In the genomic region with DNA sequence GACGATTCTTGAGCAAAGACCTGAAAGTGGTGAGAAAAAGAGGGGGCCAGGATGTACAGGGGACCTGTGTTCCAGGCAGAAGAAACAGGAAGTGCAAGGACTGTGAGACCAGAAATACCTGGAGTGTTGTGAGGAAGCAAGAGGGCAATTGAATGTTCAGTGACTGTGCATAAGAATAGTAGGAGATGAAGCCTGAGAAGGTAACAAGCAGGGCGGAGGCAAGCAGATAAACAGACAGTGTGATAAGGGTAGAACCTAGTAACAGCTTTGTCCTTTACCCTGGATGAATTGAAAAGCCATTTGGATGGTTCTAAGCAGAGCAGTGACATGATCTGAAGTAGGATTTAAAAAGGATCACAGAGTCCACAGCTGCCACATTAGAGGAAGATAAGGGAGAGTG, we compare ENCODE assay signal across 17 cellular contexts. TPM values are rescaled to one million over a fixed set of nuclear protein-coding genes. Genes with fewer than 3 reads are reported as not detected.
DNase-seq lines count a peak whose midpoint lies in the region; ATAC-seq, FAIRE-seq and TF ChIP-seq lines count a peak whose summit lies in the region.
"Had no signal": no experiment of that assay in that cellular context is flagged by ENCODE, and none has a peak within 500 bp of the region (broad histone marks: within the 10 kb centered on the region; RNA-seq: fewer than 3 reads in every experiment).

No MANE protein-coding gene starts in this region.

- peaks cover 32% of the 10 kb centered on the region for H3K27me3 Mint-ChIP-seq in activated naive CD8-positive, alpha-beta T cell treated with anti-CD3 and anti-CD28 coated beads, Interleukin-2, amount 50 U/mL, for 24 hours
- peaks cover 27% of the 10 kb centered on the region for H3K27me3 Mint-ChIP-seq in CD8-positive, alpha-beta T cell (ENCODE audit: low read depth)

- no peaks in the 10 kb centered on the region for H3K36me3 Mint-ChIP-seq in activated naive CD8-positive, alpha-beta T cell treated with anti-CD3 and anti-CD28 coated beads, Interleukin-2, amount 50 U/mL, for 24 hours (ENCODE audit: low read depth)
- no peaks in the 10 kb centered on the region for H3K36me3 Mint-ChIP-seq in CD8-positive, alpha-beta T cell

- H3K9me3 ChIP-seq in gastroesophageal sphincter = no peaks in the 10 kb centered on the region
- no peaks in the 10 kb centered on the region for H3K9me3 ChIP-seq in skeletal muscle satellite cell (replicated peaks; ENCODE audit: low read length)
- H3K9me3 ChIP-seq in CD8-positive, alpha-beta T cell (ENCODE audit: low read length) = no peaks in the 10 kb centered on the region
- H3K9me3 ChIP-seq in upper lobe of right lung = no peaks in the 10 kb centered on the region
- H3K9me3 ChIP-seq: MG63 had no signal

- no peak for DNase-seq in H54 (ENCODE audit: insufficient read length, low spot score)
- peak; percentile 49 for DNase-seq in RCC 7860 (ENCODE audit: low spot score)
- no peak for DNase-seq in activated naive CD8-positive, alpha-beta T cell treated with anti-CD3 and anti-CD28 coated beads, Interleukin-2, amount 50 U/mL, for 24 hours
- no peak for DNase-seq in UCSD-AML1 (lab: John Stamatoyannopoulos, UW; ENCODE audit: unreplicated experiment)
- DNase-seq in CD8-positive, alpha-beta T cell = no peak
- no peak for DNase-seq in upper lobe of right lung
- DNase-seq: activated CD4-positive, alpha-beta T cell treated with anti-CD3 and anti-CD28 coated beads for 1 hour; activated T-cell treated with anti-CD3 and anti-CD28 coated beads, Interleukin-2, amount 50 U/mL, for 1 hour; amniotic stem cell; left cardiac atrium; MG63; NCI-H2081 treated with DMSO at 0.1 percent for 48 hours had no signal

- H3K27ac ChIP-seq in gastroesophageal sphincter = peak overlapping the region; percentile 72 to 98 (median 86)
- H3K27ac ChIP-seq in CD8-positive, alpha-beta T cell (ENCODE audit: low read depth, low read length) = no peak overlapping the region
- H3K27ac ChIP-seq in upper lobe of right lung = no peak overlapping the region
- H3K27ac ChIP-seq: HL-60 had no signal

- peak overlapping the region; percentile 74 for H3K9ac ChIP-seq in skeletal muscle satellite cell (ENCODE audit: low read depth, low read length)

- H3K4me1 ChIP-seq in gastroesophageal sphincter = peaks cover 6 to 56% (median 10%) of the 10 kb centered on the region in 3 donors
- peaks cover 56% of the 10 kb centered on the region for H3K4me1 ChIP-seq in skeletal muscle satellite cell (ENCODE audit: control insufficient read depth, insufficient read depth, low read length)
- H3K4me1 ChIP-seq in CD8-positive, alpha-beta T cell (ENCODE audit: insufficient read depth, low read length) = no peaks in the 10 kb centered on the region
- peaks cover 10% of the 10 kb centered on the region for H3K4me1 ChIP-seq in upper lobe of right lung

- H3K4me3 ChIP-seq in gastroesophageal sphincter (no peak overlapping the region), skeletal muscle satellite cell (ENCODE audit: low read length) (peak overlapping the region; percentile 40), upper lobe of right lung (no peak overlapping the region)
- no peak overlapping the region for H3K4me3 ChIP-seq in CD8-positive, alpha-beta T cell (ENCODE audit: low read depth, low read length)
- H3K4me3 ChIP-seq: MG63 had no signal

- POLR2A ChIA-PET in CD8-positive, alpha-beta T cell (lab: Charles Lee) = no interaction called here

- ATAC-seq in gastroesophageal sphincter (no peak), upper lobe of right lung (no peak)
- ATAC-seq in activated naive CD8-positive, alpha-beta T cell treated with anti-CD3 and anti-CD28 coated beads, Interleukin-2, amount 50 U/mL, for 24 hours = no peak
- no peak for ATAC-seq in CD8-positive, alpha-beta T cell

- no peaks in the 10 kb centered on the region for H3K36me3 ChIP-seq in gastroesophageal sphincter
- H3K36me3 ChIP-seq in skeletal muscle satellite cell (ENCODE audit: insufficient read depth, low read length) = no peaks in the 10 kb centered on the region
- no peaks in the 10 kb centered on the region for H3K36me3 ChIP-seq in CD8-positive, alpha-beta T cell (ENCODE audit: insufficient read depth, low read length)
- no peaks in the 10 kb centered on the region for H3K36me3 ChIP-seq in upper lobe of right lung

- H3K9me3 Mint-ChIP-seq in activated naive CD8-positive, alpha-beta T cell treated with anti-CD3 and anti-CD28 coated beads, Interleukin-2, amount 50 U/mL, for 24 hours = peaks cover 4% of the 10 kb centered on the region
- no peaks in the 10 kb centered on the region for H3K9me3 Mint-ChIP-seq in CD8-positive, alpha-beta T cell

- H3K27me3 ChIP-seq in gastroesophageal sphincter (no peaks in the 10 kb centered on the region), skeletal muscle satellite cell (ENCODE audit: control insufficient read depth, insufficient read depth, low read length) (no peaks in the 10 kb centered on the region), upper lobe of right lung (no peaks in the 10 kb centered on the region)
- peaks cover 9% of the 10 kb centered on the region for H3K27me3 ChIP-seq in CD8-positive, alpha-beta T cell (ENCODE audit: insufficient read depth, low read length)
- H3K27me3 ChIP-seq: MG63 had no signal

- FAIRE-seq in H54 (lab: Jason Lieb, UNC) (peak; percentile 36), RCC 7860 (lab: Jason Lieb, UNC) (no peak)

- H3K4me3 Mint-ChIP-seq in activated naive CD8-positive, alpha-beta T cell treated with anti-CD3 and anti-CD28 coated beads, Interleukin-2, amount 50 U/mL, for 24 hours = no peak overlapping the region
- H3K4me3 Mint-ChIP-seq in CD8-positive, alpha-beta T cell = no peak overlapping the region
- H3K4me3 Mint-ChIP-seq: neural crest cell had no signal

- CTCF ChIA-PET in CD8-positive, alpha-beta T cell (lab: Charles Lee) = no interaction called here

- TF ChIP-seq EP300 in gastroesophageal sphincter (IDR thresholded peaks at IDR 0.05) = no peak

- 34 to 95% methylated on average over 2 of the region's 2 CpGs for WGBS in gastroesophageal sphincter (ENCODE audit: low coverage in 1 of 2), 2 donors

- TF ChIP-seq POLR2A in H54 (IDR thresholded peaks at IDR 0.05; ENCODE audit: low read depth, low read length) (no peak), gastroesophageal sphincter (IDR thresholded peaks at IDR 0.05) (no peak)

- TF ChIP-seq CTCF in gastroesophageal sphincter (IDR thresholded peaks at IDR 0.05) = no peak
- no peak for TF ChIP-seq CTCF in CD8-positive, alpha-beta T cell (IDR thresholded peaks at IDR 0.05)
- TF ChIP-seq CTCF in upper lobe of right lung (IDR thresholded peaks at IDR 0.05) = no peak

- H3K4me2 ChIP-seq in skeletal muscle satellite cell (ENCODE audit: low read length) = peak overlapping the region; percentile 64

- intact Hi-C loops in CD8-positive, alpha-beta T cell (cut with DNase I, micrococcal nuclease) = no loop called here
- intact Hi-C loops in upper lobe of right lung (cut with DNase I) = no loop called here

- no peak overlapping the region for H3K27ac Mint-ChIP-seq in activated naive CD8-positive, alpha-beta T cell treated with anti-CD3 and anti-CD28 coated beads, Interleukin-2, amount 50 U/mL, for 24 hours
- no peak overlapping the region for H3K27ac Mint-ChIP-seq in CD8-positive, alpha-beta T cell
- H3K27ac Mint-ChIP-seq: CD14-positive monocyte had no signal

- peaks cover 14% of the 10 kb centered on the region for H3K4me1 Mint-ChIP-seq in activated naive CD8-positive, alpha-beta T cell treated with anti-CD3 and anti-CD28 coated beads, Interleukin-2, amount 50 U/mL, for 24 hours
- peaks cover 10% of the 10 kb centered on the region for H3K4me1 Mint-ChIP-seq in CD8-positive, alpha-beta T cell (ENCODE audit: low read depth)

RNA-seq across cellular contexts. Expression of gene PLOD2, which starts 4.0 kb away (rescaled TPM):
- total RNA-seq in gastroesophageal sphincter = 100 to 1,000 TPM in 2 of 4 donors, 10 to 100 TPM in 2; 55.1 to 100 (median 89.2) TPM
- 367 and 428 TPM in 2 replicates for total RNA-seq in skeletal muscle satellite cell (2012; rRNA removed)
- total RNA-seq in CD8-positive, alpha-beta T cell = not detected
- 23.7 TPM for total RNA-seq in upper lobe of right lung

Comparison
In these comparisons a context has a peak if more than half of its experiments do, and no peak if none do; other contexts are left out.
1. H3K27ac ChIP-seq: peak in gastroesophageal sphincter (4 of 4); none in CD8-positive, alpha-beta T cell (single experiment) and upper lobe of right lung (single experiment).
2. RNA of gene PLOD2, which starts 4.0 kb away (total RNA-seq): 55.1 to 100 TPM in gastroesophageal sphincter and 23.7 TPM in upper lobe of right lung (single experiment); not detected in CD8-positive, alpha-beta T cell; every median in the first group is over 10 times any median in the second.